Comparison of ENCODE assay signal across 14 cellular contexts in the genomic region with DNA sequence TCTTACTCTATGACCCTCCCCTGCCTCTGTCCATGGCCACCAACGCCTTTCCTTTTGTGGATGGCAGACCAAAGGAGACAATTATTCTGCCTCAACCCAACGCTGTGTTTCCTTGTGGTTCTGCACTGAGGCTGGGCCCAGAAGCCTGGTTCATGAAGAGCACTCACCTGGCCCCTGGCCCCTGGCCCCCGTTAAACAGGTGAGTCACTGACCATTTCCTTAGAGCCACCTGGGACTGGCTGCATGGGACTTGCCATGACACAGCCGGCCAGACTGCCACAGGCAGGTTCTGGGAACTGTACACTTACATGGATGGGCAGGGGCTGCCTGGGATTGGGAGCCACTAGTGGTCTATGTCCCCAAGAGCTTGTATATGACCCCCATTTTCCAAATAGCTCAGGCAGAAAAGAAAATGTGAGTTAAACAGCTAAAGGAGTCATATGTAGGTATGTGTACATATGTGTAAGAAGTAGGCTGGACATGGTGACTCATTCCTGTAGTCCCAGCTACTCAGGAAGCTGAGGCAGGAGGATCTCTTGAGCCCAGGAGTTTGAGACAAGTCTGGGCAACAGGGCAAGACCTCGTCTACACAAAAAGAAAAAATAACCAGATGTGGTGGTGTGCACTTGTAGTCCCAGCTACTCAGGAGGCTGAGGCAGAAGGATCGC.
A peak's percentile ranks its signal among the peaks of the same experiment; 100 is the strongest.
DNase-seq lines count a peak whose midpoint lies in the region; ATAC-seq and TF ChIP-seq lines count a peak whose summit lies in the region.
"Had no signal": no experiment of that assay in that cellular context is flagged by ENCODE, and none has a peak within 500 bp of the region (broad histone marks: within the 10 kb centered on the region; RNA-seq: fewer than 3 reads in every experiment).

No MANE protein-coding gene starts in this region.

- H3K4me3 Mint-ChIP-seq in activated CD4-positive, alpha-beta T cell treated with anti-CD3 and anti-CD28 coated beads, Interleukin-2, amount 10 ng/mL, durations not matched to agents 24 days and 14 days = peak overlapping the region; percentile 47
- no peak overlapping the region for H3K4me3 Mint-ChIP-seq in activated naive CD8-positive, alpha-beta T cell treated with anti-CD3 and anti-CD28 coated beads, Interleukin-2, amount 10 ng/mL, durations not matched to agents 7 days and 5 days

- H3K4me3 ChIP-seq in lower leg skin (ENCODE audit: low read depth, poor library complexity, severe bottlenecking) = no peak overlapping the region

- POLR2A ChIA-PET in activated naive CD8-positive, alpha-beta T cell treated with anti-CD3 and anti-CD28 coated beads, Interleukin-2, amount 10 ng/mL, durations not matched to agents 7 days and 5 days (lab: Charles Lee) = interaction anchor here (0.6 to 1.0 kb wide), 2 partner anchors 12 to 158 kb away, joined by 3 read pairs; no protein-coding TSS in a partner anchor

- TF ChIP-seq CTCF in foreskin keratinocyte (conservative IDR thresholded peaks at IDR 0.05) = no peak
- no peak for TF ChIP-seq CTCF in lower leg skin (IDR thresholded peaks at IDR 0.05)

- peaks cover 61% of the 10 kb centered on the region for H3K4me1 Mint-ChIP-seq in activated CD4-positive, alpha-beta T cell treated with anti-CD3 and anti-CD28 coated beads, Interleukin-2, amount 10 ng/mL, durations not matched to agents 24 days and 14 days
- H3K4me1 Mint-ChIP-seq in activated naive CD8-positive, alpha-beta T cell treated with anti-CD3 and anti-CD28 coated beads, Interleukin-2, amount 10 ng/mL, durations not matched to agents 7 days and 5 days = peaks cover 19% of the 10 kb centered on the region

- intact Hi-C loops in activated CD4-positive, alpha-beta T cell treated with anti-CD3 and anti-CD28 coated beads, Interleukin-2, amount 10 ng/mL, durations not matched to agents 24 days and 14 days (cut with micrococcal nuclease) = loop anchor here (1.0 to 2.0 kb wide), 2 partner anchors 14 to 20 kb away; no protein-coding TSS in a partner anchor
- intact Hi-C loops in lower leg skin (cut with DNase I; ENCODE audit: low total_unique reads) = no loop called here

- DNase-seq in activated CD4-positive, alpha-beta T cell treated with anti-CD3 and anti-CD28 coated beads, Interleukin-2, amount 10 ng/mL, durations not matched to agents 24 days and 14 days = peak; percentile 70
- DNase-seq in activated CD4-positive, alpha-beta T cell treated with anti-CD3 and anti-CD28 coated beads for 1 hour = no peak
- no peak for DNase-seq in activated naive CD8-positive, alpha-beta T cell treated with anti-CD3 and anti-CD28 coated beads, Interleukin-2, amount 10 ng/mL, durations not matched to agents 7 days and 5 days
- peak; percentile 80 to 90 for DNase-seq in foreskin keratinocyte
- DNase-seq in dedifferentiated amniotic fluid mesenchymal stem cell (ENCODE audit: extremely low spot score) = no peak
- DNase-seq in lower leg skin (ENCODE audit: low spot score in 2 of 2) = no peak
- DNase-seq: activated CD8-positive, alpha-beta memory T cell treated with anti-CD3 and anti-CD28 coated beads for 24 hours; cortex of kidney; foreskin melanocyte; midbrain; NCI-H2171 treated with DMSO at 0.1 percent for 48 hours; T1000 had no signal

- H3K27ac Mint-ChIP-seq in activated CD4-positive, alpha-beta T cell treated with anti-CD3 and anti-CD28 coated beads, Interleukin-2, amount 10 ng/mL, durations not matched to agents 24 days and 14 days = peak overlapping the region; percentile 86
- H3K27ac Mint-ChIP-seq in activated naive CD8-positive, alpha-beta T cell treated with anti-CD3 and anti-CD28 coated beads, Interleukin-2, amount 10 ng/mL, durations not matched to agents 7 days and 5 days = no peak overlapping the region

- no peaks in the 10 kb centered on the region for H3K27me3 Mint-ChIP-seq in activated CD4-positive, alpha-beta T cell treated with anti-CD3 and anti-CD28 coated beads, Interleukin-2, amount 10 ng/mL, durations not matched to agents 24 days and 14 days
- no peaks in the 10 kb centered on the region for H3K27me3 Mint-ChIP-seq in activated naive CD8-positive, alpha-beta T cell treated with anti-CD3 and anti-CD28 coated beads, Interleukin-2, amount 10 ng/mL, durations not matched to agents 7 days and 5 days

- H3K9me3 Mint-ChIP-seq in activated CD4-positive, alpha-beta T cell treated with anti-CD3 and anti-CD28 coated beads, Interleukin-2, amount 10 ng/mL, durations not matched to agents 24 days and 14 days = peaks cover 15% of the 10 kb centered on the region
- peaks cover 9% of the 10 kb centered on the region for H3K9me3 Mint-ChIP-seq in activated naive CD8-positive, alpha-beta T cell treated with anti-CD3 and anti-CD28 coated beads, Interleukin-2, amount 10 ng/mL, durations not matched to agents 7 days and 5 days

- no peak for TF ChIP-seq POLR2A in lower leg skin (IDR thresholded peaks at IDR 0.05)

- H3K36me3 Mint-ChIP-seq in activated CD4-positive, alpha-beta T cell treated with anti-CD3 and anti-CD28 coated beads, Interleukin-2, amount 10 ng/mL, durations not matched to agents 24 days and 14 days (ENCODE audit: low read depth) = peaks cover 85% of the 10 kb centered on the region
- H3K36me3 Mint-ChIP-seq in activated naive CD8-positive, alpha-beta T cell treated with anti-CD3 and anti-CD28 coated beads, Interleukin-2, amount 10 ng/mL, durations not matched to agents 7 days and 5 days = peaks cover 65% of the 10 kb centered on the region

- WGBS in lower leg skin, 2 donors = 81 to 85% methylated on average over 6 of the region's 6 CpGs

- peak; percentile 58 for ATAC-seq in HG03378 (IDR thresholded peaks at IDR 0.05; ENCODE audit: unreplicated experiment)
- peak; percentile 30 for ATAC-seq in activated naive CD8-positive, alpha-beta T cell treated with anti-CD3 and anti-CD28 coated beads, Interleukin-2, amount 10 ng/mL, durations not matched to agents 7 days and 5 days (ENCODE audit: low read depth)
- ATAC-seq in foreskin keratinocyte = peak; percentile 86
- ATAC-seq in GM21723 (IDR thresholded peaks at IDR 0.05; ENCODE audit: unreplicated experiment) = no peak

- H3K4me1 ChIP-seq in foreskin keratinocyte = peaks cover 40% of the 10 kb centered on the region

- no peaks in the 10 kb centered on the region for H3K27me3 ChIP-seq in foreskin keratinocyte

- H3K27ac ChIP-seq in foreskin keratinocyte = peak overlapping the region; percentile 34

Comparison
In these comparisons a context has a peak if more than half of its experiments do, and no peak if none do; other contexts are left out.
1. DNase-seq: peak in activated CD4-positive, alpha-beta T cell treated with anti-CD3 and anti-CD28 coated beads, Interleukin-2, amount 10 ng/mL, durations not matched to agents 24 days and 14 days (single experiment) and foreskin keratinocyte (2 of 2); none in activated CD4-positive, alpha-beta T cell treated with anti-CD3 and anti-CD28 coated beads for 1 hour (single experiment), activated naive CD8-positive, alpha-beta T cell treated with anti-CD3 and anti-CD28 coated beads, Interleukin-2, amount 10 ng/mL, durations not matched to agents 7 days and 5 days (single experiment), dedifferentiated amniotic fluid mesenchymal stem cell (single experiment) and lower leg skin (0 of 2).